ENCODE assay signal across 8 cellular contexts in the genomic region with DNA sequence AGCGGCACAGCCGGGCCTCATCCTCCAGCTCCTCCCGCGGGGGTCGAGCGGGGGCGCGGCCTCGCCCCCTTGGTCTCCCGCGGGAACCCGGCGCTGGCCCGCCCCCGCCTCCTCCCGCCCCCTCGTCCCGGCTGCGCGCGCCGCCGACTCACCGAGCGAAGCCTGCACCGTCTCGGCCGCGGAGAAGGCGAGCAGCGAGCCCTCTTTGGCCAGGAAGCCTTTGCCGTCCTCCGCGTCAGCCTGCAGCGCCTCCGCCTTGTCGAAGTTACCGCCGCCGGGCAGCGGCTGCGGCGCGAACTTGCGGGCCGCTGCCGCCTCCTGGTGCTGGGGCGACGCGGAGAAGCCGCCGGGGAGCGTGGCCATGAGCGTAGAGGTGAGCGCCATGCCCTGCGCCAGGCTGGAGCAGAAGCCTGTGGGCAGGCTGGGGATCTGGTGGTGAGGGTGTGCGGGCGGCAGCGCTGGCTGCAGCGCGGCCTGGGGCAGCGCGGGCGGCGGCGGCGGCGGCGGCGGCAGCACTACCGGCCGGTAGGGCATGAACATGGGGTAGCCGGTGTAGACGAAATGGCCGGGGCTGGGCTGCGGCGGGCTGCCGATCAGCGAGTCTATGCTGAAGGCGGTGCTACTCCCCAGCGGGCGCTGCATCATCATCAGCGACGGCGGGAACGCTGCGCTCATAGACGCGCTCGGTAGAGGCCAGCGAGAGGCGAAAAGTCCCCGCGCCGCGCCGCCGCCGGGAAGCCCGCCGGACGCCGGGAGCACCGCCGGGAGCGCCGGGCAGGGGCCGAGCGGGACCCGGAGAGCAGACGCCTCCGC. TPM values are rescaled to one million over a fixed set of nuclear protein-coding genes. Genes with fewer than 3 reads are reported as not detected.
DNase-seq lines count a peak whose midpoint lies in the region; ATAC-seq and TF ChIP-seq lines count a peak whose summit lies in the region.
"Had no signal": no experiment of that assay in that cellular context is flagged by ENCODE, and none has a peak within 500 bp of the region (broad histone marks: within the 10 kb centered on the region; RNA-seq: fewer than 3 reads in every experiment).

No MANE protein-coding gene starts in this region.

- H3K27ac ChIP-seq in H9 (ENCODE audit: insufficient read length, low read depth, low read length) (no peak overlapping the region), heart right ventricle (no peak overlapping the region)

- H3K56ac ChIP-seq in H9 (ENCODE audit: insufficient read length, low read depth, low read length): no peak overlapping the region

- H2BK12ac ChIP-seq in H9 (ENCODE audit: insufficient read length, low read depth, low read length): no peak overlapping the region

- no peak overlapping the region for H3K9ac ChIP-seq in H9 (ENCODE audit: extremely low read depth, insufficient read length, low read length)
- H3K9ac ChIP-seq in skeletal muscle satellite cell (ENCODE audit: low read depth, low read length): peak overlapping the region; percentile 45

- H3K4me1 Mint-ChIP-seq in H9: peaks cover 43 to 48% of the 10 kb centered on the region in 2 experiments

- WGBS in H9 (ENCODE audit: extremely low coverage, insufficient read length, low lambda C conversion rate): no CpG with 5 or more reads among the region's 112 CpGs
- WGBS in heart right ventricle, 2 donors: 1% methylated on average over 77 to 112 of the region's 112 CpGs

- no peak overlapping the region for H2BK20ac ChIP-seq in H9 (ENCODE audit: low read depth, low read length, poor library complexity, severe bottlenecking)

- H2BK5ac ChIP-seq in H9 (ENCODE audit: insufficient read length, low read length): no peak overlapping the region

- no peaks in the 10 kb centered on the region for H3K36me3 ChIP-seq in heart right ventricle
- no peaks in the 10 kb centered on the region for H3K36me3 ChIP-seq in skeletal muscle satellite cell (ENCODE audit: insufficient read depth, low read length)

- peaks cover 0 to 2% (median 0%) of the 10 kb centered on the region in 3 experiments; a peak in 2 of 7 replicates for H3K36me3 Mint-ChIP-seq in H9 (ENCODE audit: insufficient read depth in 1 of 3, low read depth in 3 of 3)
- H3K36me3 Mint-ChIP-seq: naive B cell had no signal

- no peak overlapping the region for H2AFZ ChIP-seq in H9 (ENCODE audit: low read length)

- H3K27me3 Mint-ChIP-seq in H9 (ENCODE audit: low read depth): peaks cover 93% of the 10 kb centered on the region

- no peak overlapping the region for H2BK120ac ChIP-seq in H9 (ENCODE audit: low read depth, low read length, poor library complexity, severe bottlenecking)

- H4K20me1 ChIP-seq in H9 (ENCODE audit: control insufficient read depth, insufficient read depth, insufficient read length): no peaks in the 10 kb centered on the region

- no peak overlapping the region for H4K91ac ChIP-seq in H9 (ENCODE audit: insufficient read length, low read depth, low read length)

- no peak overlapping the region for H3K18ac ChIP-seq in H9 (ENCODE audit: insufficient read length, low read depth, low read length)

- peaks cover 0 to 8% of the 10 kb centered on the region in 2 experiments; a peak in 2 of 5 replicates for H3K9me3 Mint-ChIP-seq in H9

- H3K4ac ChIP-seq in H9 (ENCODE audit: low read depth, low read length): no peak overlapping the region

- H3K27ac Mint-ChIP-seq in H9: no peak overlapping the region

- no peak overlapping the region for H2AK5ac ChIP-seq in H9 (ENCODE audit: insufficient read length, low read length)

- peaks cover 80% of the 10 kb centered on the region for H3K27me3 ChIP-seq in H9 (ENCODE audit: insufficient read depth, low read length)
- H3K27me3 ChIP-seq in heart right ventricle: peaks cover 74 to 100% (median 100%) of the 10 kb centered on the region in 7 donors
- H3K27me3 ChIP-seq in skeletal muscle satellite cell (ENCODE audit: control insufficient read depth, insufficient read depth, low read length): peaks cover 79% of the 10 kb centered on the region

- DNase-seq in H9 (no peak), RPMI7951 (ENCODE audit: low read depth) (peak; percentile 55), heart right ventricle (no peak), NOMO-1 (lab: John Stamatoyannopoulos, UW; ENCODE audit: unreplicated experiment in 2 of 2) (no peak)
- no peak for DNase-seq in stimulated activated CD4-positive, alpha-beta T cell treated with anti-CD3 and anti-CD28 coated beads, Interleukin-2, amount 100 ng/mL, for 24 hours
- DNase-seq: naive B cell had no signal

- H4K8ac ChIP-seq in H9 (replicated peaks; ENCODE audit: insufficient read length, low read depth, low read length): no peak overlapping the region

- H3K4me3 Mint-ChIP-seq in H9: peak overlapping the region; percentile 40 to 70; a peak in 4 of 5 replicates

- H3K4me2 ChIP-seq in H9 (ENCODE audit: insufficient read depth, insufficient read length, low read length) (peak overlapping the region; percentile 64), skeletal muscle satellite cell (ENCODE audit: low read length) (peak overlapping the region; percentile 93)

- no peaks in the 10 kb centered on the region for H3K79me1 ChIP-seq in H9 (ENCODE audit: insufficient read depth, low read depth, low read length, poor library complexity, severe bottlenecking)

- no peak overlapping the region for H3T11ph ChIP-seq in H9 (ENCODE audit: low read length)

- H3K4me3 ChIP-seq in heart right ventricle (peak overlapping the region; percentile 25 to 52 (median 40)), skeletal muscle satellite cell (ENCODE audit: low read length) (peak overlapping the region; percentile 75)

- ATAC-seq in heart right ventricle (peak in 6 of 8 donors; percentile 25 to 53 (median 34)), HG02981 (IDR thresholded peaks at IDR 0.05; ENCODE audit: unreplicated experiment) (no peak)

- no peak overlapping the region for H2BK15ac ChIP-seq in H9 (ENCODE audit: low read depth, low read length)

- H3K9me3 ChIP-seq in H9 (ENCODE audit: control insufficient read depth, low read depth, low read length): no peaks in the 10 kb centered on the region
- H3K9me3 ChIP-seq in heart right ventricle: no peaks in the 10 kb centered on the region
- H3K9me3 ChIP-seq in skeletal muscle satellite cell (replicated peaks; ENCODE audit: low read length): no peaks in the 10 kb centered on the region

- H3K14ac ChIP-seq in H9 (ENCODE audit: insufficient read depth, low read length): peak overlapping the region; percentile 54; the same call in 1 of the 2 replicates

- TF ChIP-seq CTCF in H9 (conservative IDR thresholded peaks at IDR 0.05) (no peak), heart right ventricle (IDR thresholded peaks at IDR 0.05) (peak in 7 of 9 donors; percentile 6 to 49 (median 33))

- H3K79me2 ChIP-seq in H9 (ENCODE audit: insufficient read depth, low read length): no peaks in the 10 kb centered on the region

- no peak overlapping the region for H3K23ac ChIP-seq in H9 (ENCODE audit: insufficient read length, low read depth, low read length)

- H3K4me1 ChIP-seq in H9 (ENCODE audit: insufficient read depth, low read length): peaks cover 3% of the 10 kb centered on the region
- peaks cover 20 to 90% (median 64%) of the 10 kb centered on the region in 9 donors for H3K4me1 ChIP-seq in heart right ventricle
- peaks cover 35% of the 10 kb centered on the region for H3K4me1 ChIP-seq in skeletal muscle satellite cell (ENCODE audit: control insufficient read depth, insufficient read depth, low read length)

- intact Hi-C loops in heart right ventricle (cut with DNase I): loop anchor here in 2 of 10 donors (5.0 to 10.0 kb wide), 2 partner anchors 363 to 390 kb away; no protein-coding TSS in a partner anchor

- H3K23me2 ChIP-seq in H9 (ENCODE audit: insufficient read length, low read depth, low read length, poor library complexity, severe bottlenecking): peaks cover 20% of the 10 kb centered on the region

- H4K5ac ChIP-seq in H9 (ENCODE audit: insufficient read length, low read depth, low read length): no peak overlapping the region

RNA-seq across cellular contexts. Expression of gene GBX2, which starts 0.7 kb away (rescaled TPM):
- 0.31 and 0.46 TPM in 2 replicates for total RNA-seq in H9 (2021)
- total RNA-seq in RPMI7951 (2014; rRNA removed; shearing (Covaris generic)): 0.24 TPM in 1 of 2 replicates, not detected in the other
- under 1 TPM in 3 of 10 donors, not detected in 7; 0.12 to 0.22 (median 0.15) TPM for total RNA-seq in heart right ventricle
- under 1 TPM; 0.15 to 0.16 TPM for polyA plus RNA-seq in heart right ventricle
- total RNA-seq in skeletal muscle satellite cell (2012; rRNA removed): 0.22 and 0.25 TPM in 2 replicates
